1 cellular context compared by ENCODE assay signal in genomic region chr3:33071181-33071580, GRCh38.
TF ChIP-seq lines count a peak whose summit lies in the region.

No MANE protein-coding gene starts in this region.

TF ChIP-seq in WTC11, 78 proteins besides CTCF, POLR2A, EP300 and RAD21 (continued from another document):
- TF ChIP-seq ZNF281 (CRISPR knock-in tag; IDR thresholded peaks at IDR 0.05) (no peak), KAT7 (CRISPR knock-in tag; IDR thresholded peaks at IDR 0.05; ENCODE audit: borderline replicate concordance) (no peak), NFYB (CRISPR knock-in tag; conservative IDR thresholded peaks at IDR 0.05; ENCODE audit: low read depth) (no peak), RELA (CRISPR knock-in tag; IDR thresholded peaks at IDR 0.05; ENCODE audit: borderline replicate concordance) (no peak), AR (CRISPR knock-in tag; IDR thresholded peaks at IDR 0.05) (no peak), E2F1 (CRISPR knock-in tag; IDR thresholded peaks at IDR 0.05) (no peak), ZNF263 (CRISPR knock-in tag; IDR thresholded peaks at IDR 0.05; ENCODE audit: low read depth) (no peak), ELF4 (CRISPR knock-in tag; IDR thresholded peaks at IDR 0.05; ENCODE audit: low read depth) (no peak)
TF ChIP-seq in WTC11: peak in this region for 0.
